ENCODE assay signal across 8 cellular contexts in genomic region chr1:219188331-219188803, GRCh38. TPM values are rescaled to one million over a fixed set of nuclear protein-coding genes. Genes with fewer than 3 reads are reported as not detected.
DNase-seq lines count a peak whose midpoint lies in the region; ATAC-seq, FAIRE-seq and TF ChIP-seq lines count a peak whose summit lies in the region.

No MANE protein-coding gene starts in this region.

- H3K9me3 ChIP-seq in left lung, result no peaks in the 10 kb centered on the region
- H3K9me3 ChIP-seq in CD4-positive, alpha-beta memory T cell (ENCODE audit: control insufficient read depth in 1 of 2, low read length in 2 of 2), result no peaks in the 10 kb centered on the region

- CTCF ChIA-PET in CD4-positive, alpha-beta memory T cell (lab: Charles Lee; ENCODE audit: partially characterized antibody), result interaction anchor here (1.1 to 1.2 kb wide), 3 partner anchors 12 to 18 kb away, joined by 3 read pairs; no protein-coding TSS in a partner anchor

- no peak for TF ChIP-seq POLR2A in GM12891 (IDR thresholded peaks at IDR 0.05; ENCODE audit: low read depth, low read length)

- H3K27me3 ChIP-seq in left lung, result no peaks in the 10 kb centered on the region
- no peaks in the 10 kb centered on the region for H3K27me3 ChIP-seq in CD4-positive, alpha-beta memory T cell (ENCODE audit: insufficient read depth, low read length)

- TF ChIP-seq CTCF in left lung (IDR thresholded peaks at IDR 0.05), result no peak

- H3K4me1 Mint-ChIP-seq in CD4-positive, alpha-beta memory T cell, result peaks cover 17 to 32% (median 25%) of the 10 kb centered on the region in 4 donors

- peak overlapping the region in 1 of 7 donors; percentile 77 for H3K27ac Mint-ChIP-seq in CD4-positive, alpha-beta memory T cell

- POLR2A ChIA-PET in CD4-positive, alpha-beta memory T cell (lab: Charles Lee; ENCODE audit: partially characterized antibody), result interaction anchor here (1.3 kb wide), 1 partner anchor 14 kb away, joined by 7 read pairs; no protein-coding TSS in a partner anchor

- peak; percentile 41 for ATAC-seq in GM21717 (IDR thresholded peaks at IDR 0.05; ENCODE audit: unreplicated experiment)
- ATAC-seq in left lung, result peak; percentile 30

- H3K27ac ChIP-seq in left lung, result peak overlapping the region in 1 of 2 donors; percentile 51
- H3K27ac ChIP-seq in CD4-positive, alpha-beta memory T cell (ENCODE audit: low read depth, low read length), result no peak overlapping the region

- peaks cover 25 to 36% of the 10 kb centered on the region in 2 donors for H3K36me3 Mint-ChIP-seq in CD4-positive, alpha-beta memory T cell

- H3K36me3 ChIP-seq in left lung, result no peaks in the 10 kb centered on the region
- H3K36me3 ChIP-seq in CD4-positive, alpha-beta memory T cell (ENCODE audit: insufficient read depth, low read length), result no peaks in the 10 kb centered on the region

- peak overlapping the region in 1 of 8 donors; percentile 37 for H3K4me3 Mint-ChIP-seq in CD4-positive, alpha-beta memory T cell

- intact Hi-C loops in left lung (cut with DNase I), result no loop called here
- intact Hi-C loops in CD4-positive, alpha-beta memory T cell (cut with micrococcal nuclease), result no loop called here

- DNase-seq in GM12891 (ENCODE audit: insufficient read length, low spot score), result no peak
- DNase-seq in MV-4-11 (lab: John Stamatoyannopoulos, UW), result peak; percentile 59
- DNase-seq in left lung, result no peak
- no peak for DNase-seq in NCI-H1930 (lab: John Stamatoyannopoulos, UW)
- DNase-seq in NCI-H146 (lab: John Stamatoyannopoulos, UW), result no peak
- no peak for DNase-seq in stimulated activated CD4-positive, alpha-beta T cell treated with anti-CD3 and anti-CD28 coated beads, Interleukin-4, amount 100 ng/mL, for 4 hours
- no peak for DNase-seq in CD4-positive, alpha-beta memory T cell

- no peak overlapping the region for H3K4me3 ChIP-seq in left lung
- H3K4me3 ChIP-seq in CD4-positive, alpha-beta memory T cell (ENCODE audit: low read length in 2 of 2), result no peak overlapping the region

- peak; percentile 60 for FAIRE-seq in GM12891 (lab: Jason Lieb, UNC)

- H3K9me3 Mint-ChIP-seq in CD4-positive, alpha-beta memory T cell, result no peaks in the 10 kb centered on the region

- H3K4me1 ChIP-seq in left lung, result peaks cover 4 to 30% of the 10 kb centered on the region in 2 donors
- peaks cover 19% of the 10 kb centered on the region for H3K4me1 ChIP-seq in CD4-positive, alpha-beta memory T cell (ENCODE audit: insufficient read depth, low read length)

- no peaks in the 10 kb centered on the region for H3K27me3 Mint-ChIP-seq in CD4-positive, alpha-beta memory T cell

TF ChIP-seq in GM12891, 5 proteins besides CTCF, POLR2A, EP300 and RAD21:
- no peak for TF ChIP-seq POLR2AphosphoS5 (IDR thresholded peaks at IDR 0.05; ENCODE audit: low read depth, low read length)
- TF ChIP-seq POU2F2 (IDR thresholded peaks at IDR 0.05; ENCODE audit: low read depth, low read length), result no peak
- peak; percentile 70 for TF ChIP-seq SPI1 (IDR thresholded peaks at IDR 0.05; ENCODE audit: low read depth, low read length)
- TF ChIP-seq TAF1 (IDR thresholded peaks at IDR 0.05; ENCODE audit: low read depth, low read length), result no peak
- TF ChIP-seq PAX5 (IDR thresholded peaks at IDR 0.05; ENCODE audit: insufficient read depth, low read length, severe bottlenecking), result no peak

RNA-seq across cellular contexts. Expression of gene LYPLAL1, which starts 14.7 kb away (rescaled TPM):
- 17.7 TPM for polyA plus RNA-seq in GM12891 (2012; ENCODE audit: low read depth, missing spikeins)
- 10 to 100 TPM; 24.1 to 32.5 TPM for total RNA-seq in left lung
- total RNA-seq in CD4-positive, alpha-beta memory T cell, result 10 to 100 TPM; 22.1 to 25.2 TPM
- 10 to 100 TPM; 33.4 to 33.7 TPM for polyA plus RNA-seq in CD4-positive, alpha-beta memory T cell
